12 cellular contexts compared by ENCODE assay signal in the genomic region with DNA sequence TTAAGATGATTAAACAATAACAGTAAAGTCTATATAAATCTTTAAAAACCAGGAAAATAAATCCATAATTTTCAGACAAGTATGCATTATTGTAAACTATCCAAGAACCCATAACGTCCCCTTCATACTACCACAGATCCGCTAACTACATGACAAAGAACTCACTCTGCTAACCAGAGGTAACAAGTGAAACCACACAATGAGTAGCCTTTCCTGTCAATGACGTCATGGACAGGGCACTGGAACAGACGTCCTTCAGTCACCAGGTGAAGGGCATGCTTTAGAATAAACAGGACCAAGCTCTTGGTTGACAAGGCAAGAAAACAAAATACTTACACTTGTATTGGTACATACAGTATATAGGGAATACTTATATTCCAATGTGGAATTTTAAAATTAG. TPM values are rescaled to one million over a fixed set of nuclear protein-coding genes. Genes with fewer than 3 reads are reported as not detected.
DNase-seq lines count a peak whose midpoint lies in the region; ATAC-seq and TF ChIP-seq lines count a peak whose summit lies in the region.
"Had no signal": no experiment of that assay in that cellular context is flagged by ENCODE, and none has a peak within 500 bp of the region (broad histone marks: within the 10 kb centered on the region; RNA-seq: fewer than 3 reads in every experiment).

No MANE protein-coding gene starts in this region.

- H3K9me3 Mint-ChIP-seq in nephron progenitor cell: peaks cover 13% of the 10 kb centered on the region
- H3K9me3 Mint-ChIP-seq: activated T-cell treated with anti-CD3 and anti-CD28 coated beads, Interleukin-2, amount 50 U/mL, for 4 hours had no signal

- H3K27me3 Mint-ChIP-seq in nephron progenitor cell (ENCODE audit: low read depth, poor library complexity): peaks cover 4% of the 10 kb centered on the region

- no peak overlapping the region for H3K27ac ChIP-seq in RWPE1
- H3K27ac ChIP-seq: HL-60, sigmoid colon, thoracic aorta had no signal

- no peak for ATAC-seq in HG03025 (IDR thresholded peaks at IDR 0.05; ENCODE audit: low FRiP score, unreplicated experiment)
- ATAC-seq: activated T-cell treated with anti-CD3 and anti-CD28 coated beads, Interleukin-2, amount 50 U/mL, for 4 hours had no signal

- H3K36me3 Mint-ChIP-seq in nephron progenitor cell (ENCODE audit: low read depth): peaks cover 59% of the 10 kb centered on the region

- CTCF ChIA-PET in RWPE1 (lab: Yijun Ruan, JAX): no interaction called here

- POLR2A ChIA-PET in RWPE1 (lab: Yijun Ruan, JAX; ENCODE audit: low non-redundant PET): no interaction called here

- H3K4me3 Mint-ChIP-seq in nephron progenitor cell: no peak overlapping the region
- H3K4me3 Mint-ChIP-seq: activated T-cell treated with anti-CD3 and anti-CD28 coated beads, Interleukin-2, amount 50 U/mL, for 4 hours had no signal

- TF ChIP-seq CTCF in RWPE1 (conservative IDR thresholded peaks at IDR 0.05; ENCODE audit: low read depth) (no peak), nephron progenitor cell (IDR thresholded peaks at IDR 0.05) (no peak)

- peak overlapping the region; percentile 41 for H3K27ac Mint-ChIP-seq in nephron progenitor cell

- DNase-seq in GM04504 (ENCODE audit: low read depth) (peak; percentile 3), RWPE1 (ENCODE audit: low spot score) (peak; percentile 51), fibroblast of peridontal ligament (ENCODE audit: extremely low read depth) (peak; percentile 6), nephron progenitor cell (no peak), HuH-7.5 (ENCODE audit: low spot score) (no peak), mesenteric fat pad (ENCODE audit: low spot score) (no peak), HK-2 (ENCODE audit: unreplicated experiment) (no peak)
- DNase-seq: activated T-cell treated with anti-CD3 and anti-CD28 coated beads, Interleukin-2, amount 50 U/mL, for 4 hours; sigmoid colon had no signal

- H3K4me1 Mint-ChIP-seq in nephron progenitor cell: peaks cover 32% of the 10 kb centered on the region

RNA-seq across cellular contexts. Expression of gene RNF130, which starts 45.2 kb away (rescaled TPM):
- 135 TPM for total RNA-seq in mesenteric fat pad

Comparison
In these comparisons a context has a peak if more than half of its experiments do, and no peak if none do; other contexts are left out.
1. DNase-seq: peak in GM04504 (single experiment), RWPE1 (single experiment) and fibroblast of peridontal ligament (single experiment); none in nephron progenitor cell (single experiment), HuH-7.5 (single experiment), mesenteric fat pad (single experiment) and HK-2 (single experiment).